In the genomic region with DNA sequence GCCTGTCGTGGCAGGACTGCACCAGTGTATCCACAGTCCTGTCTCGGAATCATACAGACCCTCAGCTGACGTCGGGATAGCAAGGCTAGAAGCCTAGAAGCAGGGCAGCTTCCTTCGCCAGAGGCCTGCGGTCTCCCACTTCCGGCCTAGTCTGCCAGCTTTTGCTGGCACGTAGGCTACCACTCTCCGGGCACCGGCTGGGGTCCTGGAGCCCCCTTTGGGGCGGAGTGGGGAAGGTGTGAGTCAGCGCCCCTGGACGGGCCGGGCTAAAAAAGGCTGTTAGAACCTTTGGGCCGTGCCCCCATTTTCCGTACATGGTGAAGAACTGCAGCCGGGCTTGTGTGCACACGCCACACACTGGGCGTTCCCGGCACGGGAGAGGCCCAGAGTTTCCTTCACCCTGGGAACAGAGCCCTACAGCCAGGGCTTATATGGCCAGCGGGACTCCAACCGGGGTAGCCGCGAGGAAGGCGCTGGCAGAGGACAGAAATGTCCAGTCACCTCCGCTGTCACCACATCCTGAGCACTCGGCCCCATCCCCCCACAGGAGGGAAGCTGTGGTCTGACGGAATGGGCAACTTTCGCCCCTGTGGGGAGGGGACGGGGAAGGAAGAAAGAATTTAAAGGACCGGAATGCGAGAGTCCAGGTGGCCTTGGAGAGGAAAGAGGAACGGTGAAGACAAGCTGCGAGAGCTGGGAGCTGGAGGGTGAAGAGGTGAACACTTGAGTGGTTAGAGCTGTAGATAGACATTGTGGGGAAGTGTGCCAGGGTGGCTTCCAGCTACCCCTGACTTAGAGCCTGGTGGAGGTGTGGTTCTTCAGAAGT, we compare ENCODE assay signal across 8 cellular contexts. TPM values are rescaled to one million over a fixed set of nuclear protein-coding genes. Genes with fewer than 3 reads are reported as not detected.
DNase-seq lines count a peak whose midpoint lies in the region; ATAC-seq and TF ChIP-seq lines count a peak whose summit lies in the region.

No MANE protein-coding gene starts in this region.

- H3K27me3 Mint-ChIP-seq in Calu3 (ENCODE audit: unreplicated experiment) = no peaks in the 10 kb centered on the region

- ATAC-seq in HG02798 (IDR thresholded peaks at IDR 0.05; ENCODE audit: poor library complexity, unreplicated experiment) (peak; percentile 19), foreskin keratinocyte (peak; percentile 57), aorta (ENCODE audit: low FRiP score) (peak; percentile 79)

- H3K4me1 ChIP-seq in Peyer's patch (peaks cover 0 to 14% (median 0%) of the 10 kb centered on the region in 4 donors), foreskin keratinocyte (no peaks in the 10 kb centered on the region), osteoblast (ENCODE audit: insufficient read depth, low read length) (peaks cover 12% of the 10 kb centered on the region), aorta (ENCODE audit: control insufficient read depth in 1 of 2, insufficient read depth in 2 of 2, low read length in 2 of 2) (no peaks in the 10 kb centered on the region)

- intact Hi-C loops in Calu3 (cut with micrococcal nuclease; ENCODE audit: unreplicated experiment) (no loop called here), aorta (cut with DNase I) (no loop called here)

- H3K36me3 Mint-ChIP-seq in Calu3 (ENCODE audit: insufficient read depth, unreplicated experiment) = peaks cover 54% of the 10 kb centered on the region

- peak overlapping the region; percentile 66 for H2AFZ ChIP-seq in osteoblast (ENCODE audit: low read length)

- H3K27me3 ChIP-seq in Peyer's patch = no peaks in the 10 kb centered on the region
- no peaks in the 10 kb centered on the region for H3K27me3 ChIP-seq in foreskin keratinocyte
- H3K27me3 ChIP-seq in osteoblast (ENCODE audit: insufficient read depth, low read length) = no peaks in the 10 kb centered on the region
- H3K27me3 ChIP-seq in aorta (ENCODE audit: control insufficient read depth in 1 of 2, insufficient read depth in 2 of 2, low read length in 1 of 2) = no peaks in the 10 kb centered on the region

- 2 to 40% methylated on average over 35 of the region's 35 CpGs for WGBS in aorta, 2 donors

- no peaks in the 10 kb centered on the region for H3K9me3 ChIP-seq in Peyer's patch
- H3K9me3 ChIP-seq in osteoblast (ENCODE audit: low read depth, low read length) = no peaks in the 10 kb centered on the region
- H3K9me3 ChIP-seq in aorta (ENCODE audit: control insufficient read depth, low read length) = no peaks in the 10 kb centered on the region

- TF ChIP-seq CTCF in Calu3 (IDR thresholded peaks at IDR 0.05; ENCODE audit: unreplicated experiment) = no peak
- TF ChIP-seq CTCF in Peyer's patch (IDR thresholded peaks at IDR 0.05) = no peak
- no peak for TF ChIP-seq CTCF in foreskin keratinocyte (conservative IDR thresholded peaks at IDR 0.05)
- no peak for TF ChIP-seq CTCF in osteoblast (IDR thresholded peaks at IDR 0.05; ENCODE audit: extremely low read depth, low read depth, low read length)

- peak; percentile 35 for TF ChIP-seq POLR2A in Peyer's patch (IDR thresholded peaks at IDR 0.05)

- H3K36me3 ChIP-seq in Peyer's patch (no peaks in the 10 kb centered on the region), osteoblast (ENCODE audit: insufficient read depth, low read length) (no peaks in the 10 kb centered on the region), aorta (ENCODE audit: control insufficient read depth in 1 of 2, insufficient read depth in 2 of 2, low read length in 1 of 2) (no peaks in the 10 kb centered on the region)

- no peaks in the 10 kb centered on the region for H3K9me3 Mint-ChIP-seq in Calu3 (ENCODE audit: low read depth, unreplicated experiment)

- H3K79me2 ChIP-seq in osteoblast (ENCODE audit: insufficient read depth, low read length) = no peaks in the 10 kb centered on the region

- H3K4me2 ChIP-seq in osteoblast (ENCODE audit: insufficient read depth, low read length) = peak overlapping the region; percentile 90

- CTCF ChIA-PET in Calu3 (lab: Charles Lee) = interaction anchor here (1.0 to 2.1 kb wide), 4 partner anchors 11 to 47 kb away, joined by 3 to 12 read pairs (median 11); no protein-coding TSS in a partner anchor

- no peaks in the 10 kb centered on the region for H4K20me1 ChIP-seq in osteoblast (ENCODE audit: insufficient read depth, low read length)

- H3K4me3 ChIP-seq in Peyer's patch (peak overlapping the region; percentile 27 to 53 (median 44)), osteoblast (ENCODE audit: insufficient read depth, low read length) (peak overlapping the region; percentile 72), aorta (ENCODE audit: low read length in 2 of 2) (peak overlapping the region in 1 of 2 donors; percentile 33)

- H3K4me1 Mint-ChIP-seq in Calu3 (ENCODE audit: low read depth, unreplicated experiment) = peaks cover 27% of the 10 kb centered on the region

- H3K27ac ChIP-seq in Peyer's patch (peak overlapping the region; percentile 86 to 98 (median 90)), foreskin keratinocyte (peak overlapping the region; percentile 96), osteoblast (ENCODE audit: low read depth, low read length) (peak overlapping the region; percentile 89), aorta (ENCODE audit: low read depth in 1 of 2, low read length in 2 of 2) (peak overlapping the region; percentile 23 to 88)

- DNase-seq in Calu3 (peak; percentile 70), Peyer's patch (peak; percentile 59 to 77 (median 74)), foreskin keratinocyte (peak; percentile 72 to 81), osteoblast (ENCODE audit: insufficient read length, low spot score, missing footprints) (peak; percentile 96), aorta (peak; percentile 93 to 94), NCI-H2227 (lab: John Stamatoyannopoulos, UW; ENCODE audit: unreplicated experiment) (no peak)
- peak; percentile 49 for DNase-seq in activated T-helper 9 cell treated with anti-CD3 and anti-CD28 coated beads, Interleukin-2, amount 50 U/mL, for 16 hours (ENCODE audit: low read depth)

- no TSS peak for BruUV-seq in Calu3 (replicated peaks; lab: Mats Ljungman, UMichigan)

- H3K27ac Mint-ChIP-seq in Calu3 (ENCODE audit: unreplicated experiment) = peak overlapping the region; percentile 97

- peak overlapping the region; percentile 75 for H3K4me3 Mint-ChIP-seq in Calu3 (ENCODE audit: low read depth, unreplicated experiment)

RNA-seq across cellular contexts. Expression of a gene that starts 4.6 kb away (rescaled TPM):
- total RNA-seq in Calu3 (2022) (13.9 and 16.6 TPM in 2 replicates), Peyer's patch (10 to 100 TPM in 2 of 4 donors, 1 to 10 TPM in 1, not detected in 1; 5.8 to 14.4 (median 11.6) TPM), foreskin keratinocyte (1.6 and 2.0 TPM in 2 replicates), osteoblast (1.2 and 1.8 TPM in 2 replicates), aorta (1 to 10 TPM; 2.7 to 2.8 TPM)
- polyA plus RNA-seq in foreskin keratinocyte (2.0 and 2.6 TPM in 2 replicates), aorta (1 to 10 TPM; 1.9 to 4.9 TPM)

RNA-seq across cellular contexts. Expression of a gene that starts 4.6 kb away (rescaled TPM):
- 222 and 273 TPM in 2 replicates for total RNA-seq in Calu3 (2022)
- 10 to 100 TPM; 16.1 to 36.6 (median 30.8) TPM for total RNA-seq in Peyer's patch
- 249 and 284 TPM in 2 replicates for total RNA-seq in foreskin keratinocyte
- polyA plus RNA-seq in foreskin keratinocyte = 462 and 529 TPM in 2 replicates
- 19.7 and 21.0 TPM in 2 replicates for total RNA-seq in osteoblast
- 100 to 1,000 TPM; 159 to 201 TPM for total RNA-seq in aorta
- polyA plus RNA-seq in aorta = 100 to 1,000 TPM; 203 to 337 TPM

RNA-seq across cellular contexts. Expression of a gene that starts 19.0 kb away (rescaled TPM):
- total RNA-seq in Calu3 (2022) (22.3 and 24.3 TPM in 2 replicates), Peyer's patch (10 to 100 TPM; 22.5 to 47.0 (median 26.8) TPM), foreskin keratinocyte (16.3 and 17.1 TPM in 2 replicates), osteoblast (6.9 and 7.7 TPM in 2 replicates), aorta (10 to 100 TPM; 11.9 to 13.3 TPM)
- polyA plus RNA-seq in foreskin keratinocyte (14.8 and 16.4 TPM in 2 replicates), aorta (1 to 10 TPM; 2.8 to 7.2 TPM)

RNA-seq across cellular contexts. Expression of a gene that starts 32.9 kb away (rescaled TPM):
- 1.9 and 2.7 TPM in 2 replicates for total RNA-seq in Calu3 (2022)
- total RNA-seq in Peyer's patch = 10 to 100 TPM in 1 of 4 donors, 1 to 10 TPM in 2, not detected in 1; 5.5 to 11.0 (median 6.7) TPM
- 0.20 and 0.28 TPM in 2 replicates for total RNA-seq in foreskin keratinocyte
- 0.20 and 0.31 TPM in 2 replicates for polyA plus RNA-seq in foreskin keratinocyte
- total RNA-seq in osteoblast = 0.29 and 0.36 TPM in 2 replicates
- total RNA-seq in aorta = 1 to 10 TPM; 2.4 to 4.5 TPM
- 1 to 10 TPM; 3.0 to 5.3 TPM for polyA plus RNA-seq in aorta

RNA-seq across cellular contexts. Expression of a gene that starts 43.6 kb away (rescaled TPM):
- total RNA-seq in Calu3 (2022) (32.3 and 35.7 TPM in 2 replicates), Peyer's patch (10 to 100 TPM; 24.0 to 26.8 (median 25.7) TPM), foreskin keratinocyte (21.8 and 21.9 TPM in 2 replicates), osteoblast (12.4 and 14.1 TPM in 2 replicates), aorta (10 to 100 TPM; 15.8 to 20.4 TPM)
- polyA plus RNA-seq in foreskin keratinocyte (24.1 and 24.8 TPM in 2 replicates), aorta (10 to 100 TPM; 14.3 to 22.8 TPM)

Comparison
In these comparisons a context has a peak if more than half of its experiments do, and no peak if none do; other contexts are left out.
1. ATAC-seq: peak in every context shown above with its lines; median percentile 79 in aorta; 57 in foreskin keratinocyte; 19 in HG02798.